Comparison of ENCODE assay signal across 18 cellular contexts in genomic region chr20:31838646-31839292, GRCh38. TPM values are rescaled to one million over a fixed set of nuclear protein-coding genes. Genes with fewer than 3 reads are reported as not detected.
DNase-seq lines count a peak whose midpoint lies in the region; ATAC-seq and TF ChIP-seq lines count a peak whose summit lies in the region.
"Had no signal": no experiment of that assay in that cellular context is flagged by ENCODE, and none has a peak within 500 bp of the region (broad histone marks: within the 10 kb centered on the region; RNA-seq: fewer than 3 reads in every experiment).

No MANE protein-coding gene starts in this region.

- TF ChIP-seq CTCF in right atrium auricular region (IDR thresholded peaks at IDR 0.05): no peak
- no peak for TF ChIP-seq CTCF in Panc1 (IDR thresholded peaks at IDR 0.05)
- TF ChIP-seq CTCF in coronary artery (IDR thresholded peaks at IDR 0.05): no peak

- H3K4me3 ChIP-seq in right atrium auricular region (no peak overlapping the region), Panc1 (ENCODE audit: low read depth in 2 of 2, low read length in 2 of 2) (no peak overlapping the region), coronary artery (no peak overlapping the region)
- H3K4me3 ChIP-seq: left lung, upper lobe of right lung had no signal

- H3K4me1 ChIP-seq in right atrium auricular region (peaks cover 0 to 67% of the 10 kb centered on the region in 2 donors), Panc1 (ENCODE audit: control insufficient read depth, insufficient read depth, low read length) (peaks cover 94% of the 10 kb centered on the region)

- no peaks in the 10 kb centered on the region for H3K27me3 ChIP-seq in right atrium auricular region
- no peaks in the 10 kb centered on the region for H3K27me3 ChIP-seq in Panc1 (ENCODE audit: control insufficient read depth, insufficient read depth, low read length)
- H3K27me3 ChIP-seq: upper lobe of right lung had no signal

- DNase-seq in right atrium auricular region (ENCODE audit: low spot score): no peak
- no peak for DNase-seq in left cardiac atrium
- DNase-seq in Panc1 (ENCODE audit: low read depth, low spot score): no peak
- no peak for DNase-seq in coronary artery (ENCODE audit: low spot score)
- no peak for DNase-seq in HPDE6-E6E7 (ENCODE audit: extremely low spot score)
- no peak for DNase-seq in AG08396 (ENCODE audit: low spot score)
- no peak for DNase-seq in NCI-H82 treated with DMSO at 0.1 percent for 48 hours (lab: John Stamatoyannopoulos, UW; ENCODE audit: unreplicated experiment)
- DNase-seq: activated CD4-positive, alpha-beta T cell treated with anti-CD3 and anti-CD28 coated beads for 1 hour; activated CD8-positive, alpha-beta memory T cell treated with anti-CD3 and anti-CD28 coated beads, Interleukin-2, amount 50 U/mL, for 4 hours; activated naive CD4-positive, alpha-beta T cell treated with Interleukin-2 at 50 U/mL for 16 hours; effector CD8-positive, alpha-beta T cell; left lung; NCI-H1694 treated with DMSO at 0.1 percent for 48 hours; stimulated activated naive CD4-positive, alpha-beta T cell treated with Interleukin-2 at 50 U/mL for 16 hours; upper lobe of right lung had no signal

- no peak for ATAC-seq in left cardiac atrium
- ATAC-seq in Panc1: no peak
- ATAC-seq in GM21529 (IDR thresholded peaks at IDR 0.05; ENCODE audit: unreplicated experiment): no peak
- ATAC-seq: left lung, upper lobe of right lung had no signal

- CTCF ChIA-PET in Panc1 (lab: Charles Lee): interaction anchor here (0.7 to 4.2 kb wide), 5 partner anchors 8 to 231 kb away, joined by 3 to 21 read pairs (median 7); no protein-coding TSS in a partner anchor

- H3K9me3 ChIP-seq in right atrium auricular region: no peaks in the 10 kb centered on the region
- no peaks in the 10 kb centered on the region for H3K9me3 ChIP-seq in Panc1 (ENCODE audit: control insufficient read depth, insufficient read depth, low read depth, low read length)
- H3K9me3 ChIP-seq: left lung, upper lobe of right lung had no signal

- in situ Hi-C loops in Panc1 (cut with HindIII; ENCODE audit: low pct_unique_long_range_greater_than_20kb, low sequenced_read_pairs): no loop called here

- H3K27ac ChIP-seq in right atrium auricular region (peak overlapping the region; percentile 29 to 56), Panc1 (ENCODE audit: low read length) (peak overlapping the region; percentile 86; the same call in 1 of the 2 replicates), coronary artery (peak overlapping the region; percentile 85 to 95)
- H3K27ac ChIP-seq: left lung, upper lobe of right lung had no signal

- POLR2A ChIA-PET in Panc1 (lab: Charles Lee): interaction anchor here (0.6 to 1.6 kb wide), 3 partner anchors 8 to 149 kb away, joined by 3 to 5 read pairs (median 4); no protein-coding TSS in a partner anchor

- no TSS peak for BruUV-seq in Panc1 (replicated peaks; lab: Mats Ljungman, UMichigan)

- intact Hi-C loops in left cardiac atrium (cut with DNase I): loop anchor here in 1 of 2 donors (10.0 kb wide), 1 partner anchor 174 kb away; no protein-coding TSS in a partner anchor
- intact Hi-C loops in Panc1 (cut with micrococcal nuclease; ENCODE audit: unreplicated experiment): no loop called here

- H3K36me3 ChIP-seq in right atrium auricular region (no peaks in the 10 kb centered on the region), Panc1 (ENCODE audit: control insufficient read depth, insufficient read depth, low read length) (no peaks in the 10 kb centered on the region)
- H3K36me3 ChIP-seq: left lung, upper lobe of right lung had no signal

RNA-seq across cellular contexts. Expression of gene FOXS1, which starts 6.6 kb away (rescaled TPM):
- total RNA-seq in right atrium auricular region (1 to 10 TPM; 1.9 to 4.2 TPM), left cardiac atrium (1 to 10 TPM; 1.6 to 3.1 TPM), Panc1 (2021; ENCODE audit: unreplicated experiment) (6.3 TPM)
- polyA plus RNA-seq in Panc1 (2012; ENCODE audit: insufficient read length): 6.0 TPM
- total RNA-seq: LHCN-M2, NCI-H460 had no signal

RNA-seq across cellular contexts. Expression of gene MYLK2, which starts 19.6 kb away (rescaled TPM):
- total RNA-seq in right atrium auricular region (under 1 TPM in 1 of 2 donors, not detected in 1; 0.12 TPM), left cardiac atrium (under 1 TPM in 1 of 2 donors, not detected in 1; 0.55 TPM), Panc1 (2021; ENCODE audit: unreplicated experiment) (0.87 TPM)
- 0.15 TPM for polyA plus RNA-seq in Panc1 (2012; ENCODE audit: insufficient read length)
- total RNA-seq: left lung, upper lobe of right lung had no signal

RNA-seq across cellular contexts. Expression of gene DUSP15, which starts 31.6 kb away (rescaled TPM):
- 10 to 100 TPM in 1 of 2 donors, 1 to 10 TPM in 1; 8.8 to 11.6 TPM for total RNA-seq in right atrium auricular region
- 1 to 10 TPM; 4.2 to 5.7 TPM for total RNA-seq in left cardiac atrium
- total RNA-seq in Panc1 (2021; ENCODE audit: unreplicated experiment): 23.6 TPM
- 16.1 TPM for polyA plus RNA-seq in Panc1 (2012; ENCODE audit: insufficient read length)
- total RNA-seq: NCI-H460 had no signal

RNA-seq across cellular contexts. Expression of gene TTLL9, which starts 31.7 kb away (rescaled TPM):
- total RNA-seq in right atrium auricular region (not detected), left cardiac atrium (under 1 TPM in 1 of 2 donors, not detected in 1; 0.13 TPM), Panc1 (2021; ENCODE audit: unreplicated experiment) (2.1 TPM)
- polyA plus RNA-seq in Panc1 (2012; ENCODE audit: insufficient read length): 3.1 TPM
- total RNA-seq: LHCN-M2, NCI-H460 had no signal
